Comparison of ENCODE assay signal across 1 cellular context in the genomic region with DNA sequence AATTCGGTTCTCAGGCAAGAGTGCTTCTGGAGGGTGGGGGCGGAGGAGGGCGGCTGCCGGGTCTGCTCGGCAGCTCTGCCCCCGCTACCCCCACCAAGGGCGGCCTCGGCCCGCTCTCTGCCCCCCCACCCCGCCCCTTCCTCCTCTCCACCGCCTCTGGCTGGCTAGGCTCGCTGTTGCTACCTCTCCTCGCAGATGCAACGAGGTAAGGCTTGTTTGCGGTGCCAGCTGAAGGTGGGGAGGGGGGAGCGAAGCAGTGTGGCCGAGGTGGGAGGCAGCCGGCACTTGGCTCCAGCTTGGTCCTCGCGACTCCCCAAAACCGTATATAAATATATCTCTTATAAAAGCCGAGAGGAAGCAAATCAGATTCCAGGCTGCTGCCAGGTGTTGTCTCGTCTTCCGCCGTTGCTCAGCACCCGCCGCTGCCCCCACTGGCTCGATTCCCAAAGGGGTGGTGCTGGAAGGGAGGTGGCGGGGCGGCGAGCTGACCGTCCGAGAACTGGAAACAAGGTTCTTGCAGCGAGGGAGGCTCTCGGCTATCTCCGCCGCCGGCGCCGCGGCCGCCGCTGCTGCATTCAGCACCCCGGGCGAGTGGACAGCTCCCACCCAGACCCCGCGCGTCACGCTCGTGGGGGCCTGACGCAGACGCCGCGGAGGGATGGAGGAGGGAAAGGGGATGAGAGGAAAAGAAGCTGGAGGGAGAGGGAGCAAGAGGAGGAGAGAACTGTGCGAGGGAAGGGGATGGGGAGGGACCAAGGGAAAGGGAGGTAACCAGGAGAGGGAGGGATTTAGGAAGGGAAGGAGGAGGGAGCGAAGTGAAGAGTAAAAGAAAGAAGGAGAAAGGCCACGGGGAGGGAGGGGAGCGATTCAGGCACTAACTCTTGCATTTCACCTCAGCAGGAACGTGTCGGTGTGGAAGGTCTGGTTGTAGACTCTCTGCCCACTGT.
A peak's percentile ranks its signal among the peaks of the same experiment; 100 is the strongest.
TF ChIP-seq lines count a peak whose summit lies in the region.

MARCHF4 (minus strand) TSS at position 728 of the 947 bp plus-strand sequence. CDS start 2,223 bp downstream, outside the sequence.

TF ChIP-seq in HepG2, 621 proteins besides CTCF, POLR2A, EP300 and RAD21 (continued from another document):
- TF ChIP-seq ZNF512 (CRISPR knock-in tag; IDR thresholded peaks at IDR 0.05) (0 out of 2 replicates have a peak, but pooled peaks have one; percentile 20), ZNF607 (CRISPR knock-in tag; IDR thresholded peaks at IDR 0.05; ENCODE audit: borderline replicate concordance) (peak; percentile 98), POGK (CRISPR knock-in tag; conservative IDR thresholded peaks at IDR 0.05) (peak; percentile 91), FOXM1 (CRISPR knock-in tag; IDR thresholded peaks at IDR 0.05) (no peak), ZNF512B (CRISPR knock-in tag; IDR thresholded peaks at IDR 0.05; ENCODE audit: borderline replicate concordance) (peak; percentile 76; the same call in 1 of the 2 replicates), MAFF (IDR thresholded peaks at IDR 0.05; ENCODE audit: low read depth, low read length) (no peak)
TF ChIP-seq in HepG2: peak in this region for 371.
